Comparison of ENCODE assay signal across 17 cellular contexts in the genomic region with DNA sequence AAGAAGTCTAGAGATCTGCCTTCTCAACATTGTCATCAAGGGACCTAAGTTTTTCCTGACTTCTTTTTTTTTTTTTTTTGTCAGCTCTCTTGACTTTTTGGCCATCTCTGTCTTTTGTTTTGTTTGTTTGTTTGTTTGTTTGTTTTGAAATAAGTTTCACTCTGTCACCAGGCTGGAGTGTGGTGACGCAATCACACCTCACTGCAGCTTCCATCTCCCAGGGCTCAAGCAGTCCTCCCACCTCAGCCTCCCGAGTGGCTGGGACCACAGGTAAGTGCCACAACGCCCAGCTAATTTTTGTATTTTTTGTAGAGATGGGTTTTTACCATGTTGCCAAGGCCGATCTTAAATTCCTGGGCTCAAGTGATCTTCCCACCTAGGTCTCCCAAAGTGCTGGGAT. TPM values are rescaled to one million over a fixed set of nuclear protein-coding genes. Genes with fewer than 3 reads are reported as not detected.
DNase-seq lines count a peak whose midpoint lies in the region; ATAC-seq, FAIRE-seq and TF ChIP-seq lines count a peak whose summit lies in the region.
"Had no signal": no experiment of that assay in that cellular context is flagged by ENCODE, and none has a peak within 500 bp of the region (broad histone marks: within the 10 kb centered on the region; RNA-seq: fewer than 3 reads in every experiment).

No MANE protein-coding gene starts in this region.

- no peak for FAIRE-seq in H1 (lab: Jason Lieb, UNC)
- FAIRE-seq: HTR-8/SVneo had no signal

- H4K20me1 ChIP-seq in H1 (replicated peaks in 1 of 2; ENCODE audit: control insufficient read depth in 1 of 2, insufficient read depth in 2 of 2, low read length in 2 of 2): no peaks in the 10 kb centered on the region

- peaks cover 4% of the 10 kb centered on the region for H3K79me1 ChIP-seq in H1 (ENCODE audit: low read depth, low read length)

- no peak overlapping the region for H2BK5ac ChIP-seq in H1 (ENCODE audit: low read depth, low read length)

- peaks cover 48 to 51% of the 10 kb centered on the region in 2 donors for H3K4me1 Mint-ChIP-seq in natural killer cell
- peaks cover 31 to 37% of the 10 kb centered on the region in 2 donors for H3K4me1 Mint-ChIP-seq in natural killer cell treated with Interleukin-12 subunit alpha and Interleukin-12 subunit beta and Interleukin-15 and Interleukin-18, amount 100 ng/mL, for 72 hours (ENCODE audit: low read depth in 2 of 2)

- no peak overlapping the region for H2BK15ac ChIP-seq in H1 (ENCODE audit: low read length)

- H3K9me3 Mint-ChIP-seq in natural killer cell: no peaks in the 10 kb centered on the region
- H3K9me3 Mint-ChIP-seq in natural killer cell treated with Interleukin-12 subunit alpha and Interleukin-12 subunit beta and Interleukin-15 and Interleukin-18, amount 100 ng/mL, for 72 hours: no peaks in the 10 kb centered on the region
- H3K9me3 Mint-ChIP-seq: CD8-positive, alpha-beta T cell had no signal

- no peak for TF ChIP-seq POLR2A in H1 (IDR thresholded peaks at IDR 0.05; ENCODE audit: control extremely low read depth in 1 of 2, low read depth in 2 of 2, low read length in 2 of 2)

- intact Hi-C loops in natural killer cell (cut with micrococcal nuclease): no loop called here

- CTCF ChIA-PET in H1 (lab: Charles Lee; ENCODE audit: partially characterized antibody): interaction anchor here (1.1 kb wide), 1 partner anchor 41 kb away, joined by 6 read pairs; no protein-coding TSS in a partner anchor

- H2AK5ac ChIP-seq in H1 (ENCODE audit: low read depth, low read length): no peak overlapping the region

- no peak overlapping the region for H3K4me3 Mint-ChIP-seq in natural killer cell
- no peak overlapping the region for H3K4me3 Mint-ChIP-seq in natural killer cell treated with Interleukin-12 subunit alpha and Interleukin-12 subunit beta and Interleukin-15 and Interleukin-18, amount 100 ng/mL, for 72 hours
- H3K4me3 Mint-ChIP-seq: B cell; CD8-positive, alpha-beta T cell had no signal

- H3K56ac ChIP-seq in H1 (replicated peaks; ENCODE audit: insufficient read length, low read depth, low read length): no peak overlapping the region

- H2BK120ac ChIP-seq in H1 (replicated peaks; ENCODE audit: low read depth, low read length): no peak overlapping the region

- H3K4me2 ChIP-seq in H1 (ENCODE audit: insufficient read depth in 1 of 2, low read depth in 2 of 2, low read length in 2 of 2): no peak overlapping the region

- H3K79me2 ChIP-seq in H1 (ENCODE audit: control insufficient read depth in 1 of 2, insufficient read depth in 2 of 2, low read length in 2 of 2): peaks cover 0 to 46% of the 10 kb centered on the region in 2 experiments; a peak in 2 of 4 replicates

- no peak overlapping the region for H3K23ac ChIP-seq in H1 (ENCODE audit: insufficient read length)

- TF ChIP-seq RAD21 in Ishikawa (IDR thresholded peaks at IDR 0.05; ENCODE audit: low read depth) (no peak), H1 (IDR thresholded peaks at IDR 0.05 in 1 of 2, conservative IDR thresholded peaks at IDR 0.05 in 1 of 2; ENCODE audit: low read depth in 2 of 2, low read length in 2 of 2) (no peak)

- no peak for TF ChIP-seq EP300 in Ishikawa (IDR thresholded peaks at IDR 0.05; ENCODE audit: borderline replicate concordance)
- TF ChIP-seq EP300 in H1 (IDR thresholded peaks at IDR 0.05; ENCODE audit: borderline replicate concordance in 1 of 2, low read depth in 2 of 2, low read length in 2 of 2): no peak

- no peak for TF ChIP-seq CTCF in natural killer cell (IDR thresholded peaks at IDR 0.05)
- TF ChIP-seq CTCF in H1 (IDR thresholded peaks at IDR 0.05; ENCODE audit: control extremely low read depth in 1 of 3, insufficient read depth in 1 of 3, low read depth in 1 of 3, low read length in 3 of 3): no peak

- H2AFZ ChIP-seq in H1 (ENCODE audit: low read length): no peak overlapping the region
- H2AFZ ChIP-seq: GM23248 had no signal

- POLR2A ChIA-PET in H1 (lab: Charles Lee; ENCODE audit: partially characterized antibody): no interaction called here

- no peak overlapping the region for H4K91ac ChIP-seq in H1 (replicated peaks; ENCODE audit: insufficient read length, low read length)

- H2BK12ac ChIP-seq in H1 (ENCODE audit: low read depth, low read length): no peak overlapping the region

- no peaks in the 10 kb centered on the region for H3K9me3 ChIP-seq in H1 (ENCODE audit: insufficient read depth in 2 of 2, low read depth in 1 of 2, low read length in 1 of 2)
- H3K9me3 ChIP-seq: Caco-2 had no signal

- H4K5ac ChIP-seq in H1 (ENCODE audit: insufficient read length, low read depth, low read length): no peak overlapping the region

- no peaks in the 10 kb centered on the region for H3K23me2 ChIP-seq in H1 (ENCODE audit: low read depth, low read length)

- H3K27ac ChIP-seq in H1 (ENCODE audit: low read depth, low read length): no peak overlapping the region
- H3K27ac ChIP-seq: GM23248 had no signal

- no peak overlapping the region for H3K14ac ChIP-seq in H1 (ENCODE audit: insufficient read length)

- no peak overlapping the region for H4K8ac ChIP-seq in H1 (ENCODE audit: extremely low read depth, insufficient read depth, low read length)

- H3K9ac ChIP-seq in H1 (replicated peaks in 1 of 4; ENCODE audit: extremely low read depth in 1 of 4, low read depth in 3 of 4, low read length in 3 of 4): no peak overlapping the region
- H3K9ac ChIP-seq: GM23248 had no signal

- WGBS in H1 (ENCODE audit: extremely low coverage in 1 of 2, insufficient coverage in 1 of 2, insufficient read length in 1 of 2, insufficient replicate concordance in 2 of 2, low coverage in 1 of 2, low lambda C conversion rate in 2 of 2, missing lambda C conversion rate in 1 of 2), 2 experiments: 87% methylated on average over 4 of the region's 4 CpGs; no CpG with 5 or more reads in 1 of the 2 experiments

- H3K27me3 Mint-ChIP-seq in natural killer cell (ENCODE audit: low read depth in 2 of 2): no peaks in the 10 kb centered on the region
- H3K27me3 Mint-ChIP-seq in natural killer cell treated with Interleukin-12 subunit alpha and Interleukin-12 subunit beta and Interleukin-15 and Interleukin-18, amount 100 ng/mL, for 72 hours: no peaks in the 10 kb centered on the region
- H3K27me3 Mint-ChIP-seq: B cell had no signal

- DNase-seq in natural killer cell (no peak), H1 (ENCODE audit: low read depth in 1 of 2, low spot score in 2 of 2) (no peak), superior temporal gyrus (ENCODE audit: extremely low spot score) (no peak)
- DNase-seq in natural killer cell treated with Interleukin-12 subunit alpha and Interleukin-12 subunit beta and Interleukin-15 and Interleukin-18, amount 100 ng/mL, for 72 hours (ENCODE audit: low spot score): no peak
- DNase-seq: C1 segment of cervical spinal cord; Caco-2; CD8-positive, alpha-beta T cell; DMS53; GF-D8; GM23248; H7; KG1 had no signal

- H3K36me3 Mint-ChIP-seq in natural killer cell: no peaks in the 10 kb centered on the region
- peaks cover 15% of the 10 kb centered on the region for H3K36me3 Mint-ChIP-seq in natural killer cell treated with Interleukin-12 subunit alpha and Interleukin-12 subunit beta and Interleukin-15 and Interleukin-18, amount 100 ng/mL, for 72 hours

- H3K4me3 ChIP-seq in H1 (ENCODE audit: extremely low read depth in 1 of 4, insufficient read depth in 2 of 4, low read depth in 3 of 4, low read length in 4 of 4): no peak overlapping the region
- H3K4me3 ChIP-seq: GM23248 had no signal

- no peak for ATAC-seq in natural killer cell
- no peak for ATAC-seq in natural killer cell treated with Interleukin-12 subunit alpha and Interleukin-12 subunit beta and Interleukin-15 and Interleukin-18, amount 100 ng/mL, for 72 hours
- ATAC-seq in GM18870 (IDR thresholded peaks at IDR 0.05; ENCODE audit: unreplicated experiment): no peak
- ATAC-seq in HG03139 (IDR thresholded peaks at IDR 0.05; ENCODE audit: unreplicated experiment): no peak
- ATAC-seq: CD8-positive, alpha-beta T cell had no signal

- H3K4me1 ChIP-seq in H1 (replicated peaks in 1 of 4; ENCODE audit: control insufficient read depth in 3 of 4, insufficient read depth in 4 of 4, low read length in 3 of 4): no peaks in the 10 kb centered on the region
- H3K4me1 ChIP-seq: Caco-2 had no signal

- 0 out of 8 replicates have a peak, but pooled peaks cover 0 to 4% (median 0%) of the 10 kb centered on the region in 4 experiments for H3K36me3 ChIP-seq in H1 (ENCODE audit: control insufficient read depth in 2 of 4, insufficient read depth in 4 of 4, low read length in 3 of 4)

- H3K27me3 ChIP-seq in H1 (replicated peaks in 1 of 4; ENCODE audit: control insufficient read depth in 3 of 4, extremely low read depth in 1 of 4, insufficient read depth in 3 of 4, low read length in 3 of 4): no peaks in the 10 kb centered on the region

- H3K4ac ChIP-seq in H1 (replicated peaks; ENCODE audit: insufficient read length, low read depth, low read length): no peak overlapping the region

- no peak overlapping the region for H3K18ac ChIP-seq in H1 (ENCODE audit: extremely low read depth, low read length)

- peak overlapping the region; percentile 3 to 10 for H3K27ac Mint-ChIP-seq in natural killer cell
- no peak overlapping the region for H3K27ac Mint-ChIP-seq in natural killer cell treated with Interleukin-12 subunit alpha and Interleukin-12 subunit beta and Interleukin-15 and Interleukin-18, amount 100 ng/mL, for 72 hours
- H3K27ac Mint-ChIP-seq: CD8-positive, alpha-beta T cell had no signal

- no peak overlapping the region for H2BK20ac ChIP-seq in H1 (ENCODE audit: low read length)

RNA-seq across cellular contexts. Expression of a gene that starts 5.6 kb away (rescaled TPM):
- 10 to 100 TPM in 1 of 3 donors, 1 to 10 TPM in 2; 7.2 to 15.2 (median 8.4) TPM for total RNA-seq in natural killer cell
- 10 to 100 TPM; 12.6 to 18.5 TPM for total RNA-seq in natural killer cell treated with Interleukin-12 subunit alpha and Interleukin-12 subunit beta and Interleukin-15 and Interleukin-18, amount 100 ng/mL, for 72 hours
- total RNA-seq in H1 (2021; fragmentation: NEBNext Ultra II Directional; extraction: Animal tissue kit (Norgen Biotek cat#: 25700)): 2.2 and 3.1 TPM in 2 replicates
- polyA plus RNA-seq in H1 (2011; rRNA removed): 1.3 TPM in 2 replicates
- polyA plus RNA-seq in H1 (2011; cell fraction: cytosol; rRNA removed): 2.1 TPM
- polyA plus RNA-seq in H1 (2011; cell fraction: nucleus; rRNA removed): 0.93 TPM
- polyA plus RNA-seq in H1 (2012, experiment 1 of 2): 1.1 to 1.9 TPM (median 1.5 TPM) in 4 replicates
- polyA plus RNA-seq in H1 (2012, experiment 2 of 2): 0.33 TPM
- 1.8 TPM for polyA plus RNA-seq in H1 (2013, experiment 1 of 2)
- polyA plus RNA-seq in H1 (2013, experiment 2 of 2): 1.5 TPM
- 2.8 and 2.9 TPM in 2 replicates for polyA minus RNA-seq in H1 (2011; rRNA and poly(A)+ RNA removed)
- polyA minus RNA-seq in H1 (2011; cell fraction: cytosol; rRNA and poly(A)+ RNA removed): 1.2 TPM
- polyA minus RNA-seq in H1 (2011; cell fraction: nucleus; rRNA and poly(A)+ RNA removed): 4.0 TPM

RNA-seq across cellular contexts. Expression of a gene that starts 6.2 kb away (rescaled TPM):
- total RNA-seq in natural killer cell: 10 to 100 TPM; 15.8 to 18.1 (median 17.9) TPM
- total RNA-seq in natural killer cell treated with Interleukin-12 subunit alpha and Interleukin-12 subunit beta and Interleukin-15 and Interleukin-18, amount 100 ng/mL, for 72 hours: 10 to 100 TPM; 15.9 to 25.8 TPM
- total RNA-seq in H1 (2021; fragmentation: NEBNext Ultra II Directional; extraction: Animal tissue kit (Norgen Biotek cat#: 25700)): 21.8 and 22.3 TPM in 2 replicates
- polyA plus RNA-seq in H1 (2011; rRNA removed): 12.1 and 16.8 TPM in 2 replicates
- polyA plus RNA-seq in H1 (2011; cell fraction: cytosol; rRNA removed): 13.6 TPM
- polyA plus RNA-seq in H1 (2011; cell fraction: nucleus; rRNA removed): 8.3 TPM
- polyA plus RNA-seq in H1 (2012, experiment 1 of 2): 9.9 to 15.4 TPM (median 11.7 TPM) in 4 replicates
- polyA plus RNA-seq in H1 (2012, experiment 2 of 2): 3.4 TPM
- 10.8 TPM for polyA plus RNA-seq in H1 (2013, experiment 1 of 2)
- polyA plus RNA-seq in H1 (2013, experiment 2 of 2): 11.7 TPM
- polyA minus RNA-seq in H1 (2011; rRNA and poly(A)+ RNA removed): 33.0 and 42.1 TPM in 2 replicates
- 14.8 TPM for polyA minus RNA-seq in H1 (2011; cell fraction: cytosol; rRNA and poly(A)+ RNA removed)
- 30.5 TPM for polyA minus RNA-seq in H1 (2011; cell fraction: nucleus; rRNA and poly(A)+ RNA removed)

RNA-seq across cellular contexts. Expression of a gene that starts 42.0 kb away (rescaled TPM):
- total RNA-seq in natural killer cell: 1 to 10 TPM; 5.3 to 6.3 (median 5.8) TPM
- total RNA-seq in natural killer cell treated with Interleukin-12 subunit alpha and Interleukin-12 subunit beta and Interleukin-15 and Interleukin-18, amount 100 ng/mL, for 72 hours: 1 to 10 TPM; 1.8 to 4.7 TPM
- total RNA-seq in H1 (2021; fragmentation: NEBNext Ultra II Directional; extraction: Animal tissue kit (Norgen Biotek cat#: 25700)): 12.0 and 12.1 TPM in 2 replicates
- polyA plus RNA-seq in H1 (2011; rRNA removed): 3.4 and 3.5 TPM in 2 replicates
- polyA plus RNA-seq in H1 (2011; cell fraction: cytosol; rRNA removed): 5.1 TPM
- 3.9 TPM for polyA plus RNA-seq in H1 (2011; cell fraction: nucleus; rRNA removed)
- 4.6 to 8.8 TPM (median 6.2 TPM) in 4 replicates for polyA plus RNA-seq in H1 (2012, experiment 1 of 2)
- polyA plus RNA-seq in H1 (2012, experiment 2 of 2): 1.7 TPM
- polyA plus RNA-seq in H1 (2013, experiment 1 of 2): 8.1 TPM
- 7.9 TPM for polyA plus RNA-seq in H1 (2013, experiment 2 of 2)
- 4.3 and 6.1 TPM in 2 replicates for polyA minus RNA-seq in H1 (2011; rRNA and poly(A)+ RNA removed)
- polyA minus RNA-seq in H1 (2011; cell fraction: cytosol; rRNA and poly(A)+ RNA removed): 5.2 TPM
- polyA minus RNA-seq in H1 (2011; cell fraction: nucleus; rRNA and poly(A)+ RNA removed): 13.1 TPM

Comparison
In these comparisons a context has a peak if more than half of its experiments do, and no peak if none do; other contexts are left out.
1. H3K27ac Mint-ChIP-seq: peak in natural killer cell (2 of 2); none in natural killer cell treated with Interleukin-12 subunit alpha and Interleukin-12 subunit beta and Interleukin-15 and Interleukin-18, amount 100 ng/mL, for 72 hours (0 of 2).